In genomic region chr15:78618490-78618934, GRCh38 we compare ENCODE assay signal across 8 cellular contexts. TPM values are rescaled to one million over a fixed set of nuclear protein-coding genes. Genes with fewer than 3 reads are reported as not detected.
DNase-seq lines count a peak whose midpoint lies in the region; ATAC-seq, FAIRE-seq and TF ChIP-seq lines count a peak whose summit lies in the region.

No MANE protein-coding gene starts in this region.

- intact Hi-C loops in left cardiac atrium (cut with DNase I): loop anchor here (1.0 to 5.0 kb wide), 2 partner anchors 89 to 91 kb away; no protein-coding TSS in a partner anchor
- intact Hi-C loops in psoas muscle (cut with DNase I): loop anchor here (2.0 to 5.0 kb wide), 3 partner anchors 90 to 134 kb away; no protein-coding TSS in a partner anchor

- H3K36me3 ChIP-seq in adipocyte (ENCODE audit: control insufficient read depth, insufficient read depth, low read length, severe bottlenecking) (no peaks in the 10 kb centered on the region), psoas muscle (ENCODE audit: insufficient read depth in 1 of 2, low read depth in 1 of 2) (no peaks in the 10 kb centered on the region)

- peak; percentile 80 for FAIRE-seq in urothelium cell line (lab: Jason Lieb, UNC)

- H3K4me3 ChIP-seq in adipocyte (ENCODE audit: low read length): no peak overlapping the region
- H3K4me3 ChIP-seq in psoas muscle: no peak overlapping the region

- H3K9me3 ChIP-seq in adipocyte (ENCODE audit: control insufficient read depth, low read length): no peaks in the 10 kb centered on the region
- H3K9me3 ChIP-seq in psoas muscle: no peaks in the 10 kb centered on the region

- H3K27me3 ChIP-seq in adipocyte (replicated peaks; ENCODE audit: control insufficient read depth, insufficient read depth, low read length) (peaks cover 59% of the 10 kb centered on the region), psoas muscle (ENCODE audit: insufficient read depth in 3 of 3, low read length in 2 of 3) (peaks cover 0 to 36% (median 17%) of the 10 kb centered on the region in 3 donors)

- no peak overlapping the region for H3K9ac ChIP-seq in adipocyte (ENCODE audit: low read length)

- ATAC-seq in left cardiac atrium (peak; percentile 74 to 90), psoas muscle (peak; percentile 74 to 88 (median 78)), GM19328 (IDR thresholded peaks at IDR 0.05; ENCODE audit: unreplicated experiment) (no peak)

- 11 to 22% (median 16%) methylated on average over 8 of the region's 8 CpGs for WGBS in psoas muscle, 3 donors

- no peak overlapping the region for H3K27ac ChIP-seq in psoas muscle

- H3K4me1 ChIP-seq in adipocyte (ENCODE audit: control insufficient read depth, insufficient read depth, low read length) (peaks cover 5% of the 10 kb centered on the region), psoas muscle (peaks cover 7% of the 10 kb centered on the region)

- TF ChIP-seq CTCF in GM10266 (IDR thresholded peaks at IDR 0.05; ENCODE audit: control insufficient read depth, insufficient read depth, low read depth, missing control alignments): peak; percentile 78
- TF ChIP-seq CTCF in psoas muscle (IDR thresholded peaks at IDR 0.05): peak; percentile 92

- DNase-seq in GM10266 (ENCODE audit: extremely low spot score) (peak; percentile 86), NCI-H146 (lab: John Stamatoyannopoulos, UW) (peak; percentile 77), T follicular helper cell (ENCODE audit: low read depth) (peak; percentile 60), adipocyte (ENCODE audit: low read depth) (peak; percentile 99), left cardiac atrium (peak; percentile 87), psoas muscle (peak; percentile 79 to 85), urothelium cell line (ENCODE audit: low spot score) (peak; percentile 82)

RNA-seq across cellular contexts. Expression of gene CHRNA3, which starts 2.3 kb away (rescaled TPM):
- total RNA-seq in left cardiac atrium (1 to 10 TPM in 1 of 2 donors, under 1 TPM in 1; 0.06 to 2.3 TPM), psoas muscle (under 1 TPM in 2 of 4 donors, not detected in 2; 0.06 to 0.17 TPM)
- polyA plus RNA-seq in psoas muscle: under 1 TPM in 2 of 3 donors, not detected in 1; 0.01 to 0.04 TPM

RNA-seq across cellular contexts. Expression of gene CHRNB4, which starts 22.5 kb away (rescaled TPM):
- total RNA-seq in left cardiac atrium (under 1 TPM in 1 of 2 donors, not detected in 1; 0.13 TPM), psoas muscle (not detected)
- not detected for polyA plus RNA-seq in psoas muscle

RNA-seq across cellular contexts. Expression of gene CHRNA5, which starts 53.2 kb away (rescaled TPM):
- total RNA-seq in left cardiac atrium: 1 to 10 TPM; 1.4 to 2.6 TPM
- 1 to 10 TPM in 3 of 4 donors, under 1 TPM in 1; 0.71 to 4.4 (median 3.8) TPM for total RNA-seq in psoas muscle
- 1 to 10 TPM; 1.4 to 3.3 (median 2.4) TPM for polyA plus RNA-seq in psoas muscle
